In the genomic region with DNA sequence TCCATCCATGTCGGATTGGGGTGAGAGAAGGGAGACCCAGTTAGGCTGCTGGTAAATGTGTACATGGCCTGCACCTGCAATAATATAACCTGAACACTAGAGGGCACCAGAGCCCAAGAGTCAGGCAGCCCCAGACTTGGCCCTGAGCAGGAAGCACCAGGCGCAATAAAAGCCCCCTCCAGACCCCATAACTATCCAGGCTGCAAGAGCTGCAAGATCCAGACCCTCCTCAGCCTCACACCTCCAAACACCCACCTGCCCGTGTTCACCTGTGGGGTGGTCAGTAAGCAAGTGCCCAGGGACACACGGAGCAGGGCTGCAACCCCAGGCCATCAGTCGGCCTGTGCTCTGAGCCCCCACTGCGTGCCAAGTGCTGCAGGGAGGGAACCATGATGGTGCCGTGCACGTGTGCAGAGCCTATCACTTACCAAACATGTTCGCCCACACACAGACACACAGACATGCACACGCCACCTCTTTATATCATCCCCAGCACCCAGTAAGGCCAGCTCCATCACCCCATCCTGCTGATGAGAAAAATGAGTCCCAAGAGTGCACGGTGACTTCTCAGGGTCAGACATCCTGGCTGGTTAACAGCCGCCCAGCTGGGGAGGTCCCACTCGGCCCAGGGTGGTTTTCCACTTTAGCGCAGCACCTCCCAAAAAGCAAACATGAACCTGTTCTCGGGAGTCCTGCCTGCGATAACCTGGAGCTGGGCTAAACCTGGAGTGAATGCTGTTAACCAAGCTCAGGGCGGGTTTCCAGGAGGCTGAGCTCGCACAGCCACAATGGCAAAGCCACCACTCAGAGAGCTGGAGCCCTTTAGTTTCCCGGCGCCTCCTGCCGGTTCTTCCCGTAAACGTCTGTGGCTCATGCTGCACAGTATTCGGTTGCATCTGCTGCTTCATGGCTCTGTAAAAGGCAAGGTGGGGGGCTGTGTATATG, we compare ENCODE assay signal across 1 cellular context.
TF ChIP-seq lines count a peak whose summit lies in the region.

No MANE protein-coding gene starts in this region.

TF ChIP-seq in endothelial cell of umbilical vein, 7 proteins besides CTCF, POLR2A, EP300 and RAD21 (continued from another document):
- TF ChIP-seq EZH2 (IDR thresholded peaks at IDR 0.05; ENCODE audit: borderline replicate concordance, low read depth, low read length, severe bottlenecking) (no peak), MYC (IDR thresholded peaks at IDR 0.05; ENCODE audit: low read depth, low read length) (no peak), POLR2AphosphoS5 (IDR thresholded peaks at IDR 0.05; ENCODE audit: insufficient read depth, low read depth, low read length) (no peak), GATA2 (IDR thresholded peaks at IDR 0.05; ENCODE audit: insufficient read depth, insufficient read length, low read depth, low read length) (no peak)
